In the genomic region with DNA sequence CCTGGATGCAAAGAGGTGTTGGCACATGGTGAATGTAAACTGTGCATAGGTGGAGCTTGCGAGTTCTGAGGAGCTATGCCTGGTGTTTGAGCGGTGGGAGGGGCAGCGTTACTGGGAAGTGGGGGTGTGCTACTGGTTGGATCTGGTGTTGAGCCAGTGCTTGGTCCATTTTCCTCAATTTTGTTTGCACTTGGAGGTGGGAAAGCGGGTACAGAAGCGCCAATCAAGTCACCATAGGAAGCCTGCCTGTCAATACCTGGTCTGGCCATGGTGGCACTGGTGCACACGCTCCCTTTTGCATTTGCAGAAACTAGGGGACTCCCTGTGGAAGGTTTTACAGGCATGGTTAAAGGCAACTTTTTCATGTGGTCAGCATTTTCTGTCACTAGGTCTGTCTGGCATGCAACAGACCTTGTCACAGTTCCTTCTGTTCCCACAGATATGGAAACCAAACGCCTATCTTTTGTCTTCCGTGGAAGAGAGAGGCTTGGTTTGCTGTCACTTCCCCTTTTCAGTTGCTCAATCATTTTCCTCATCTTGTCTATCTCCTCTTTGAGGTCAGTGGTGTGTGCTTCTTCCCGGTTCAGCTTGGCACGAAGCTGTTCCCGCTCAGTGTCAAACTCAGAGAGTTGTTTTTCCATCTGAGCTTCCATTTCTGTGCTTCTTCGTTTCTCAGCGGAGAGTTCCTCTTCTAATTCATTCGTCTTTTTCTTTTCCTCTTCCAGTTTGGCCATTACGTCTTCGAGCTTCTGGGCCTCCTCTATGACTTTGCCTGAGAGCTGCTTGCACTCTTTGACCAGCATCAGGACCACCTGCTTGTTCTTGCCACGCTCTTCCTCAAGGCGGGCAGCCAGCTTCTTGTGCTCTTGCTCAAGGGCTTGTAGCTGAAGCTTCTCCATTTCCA, we compare ENCODE assay signal across 10 cellular contexts.
DNase-seq lines count a peak whose midpoint lies in the region; ATAC-seq and TF ChIP-seq lines count a peak whose summit lies in the region.
"Had no signal": no experiment of that assay in that cellular context is flagged by ENCODE, and none has a peak within 500 bp of the region (broad histone marks: within the 10 kb centered on the region; RNA-seq: fewer than 3 reads in every experiment).

No MANE protein-coding gene starts in this region.

- in situ Hi-C loops in ACHN (cut with HindIII; ENCODE audit: low pct_ligation_motif_present, low pct_unique_long_range_greater_than_20kb, low sequenced_read_pairs) = no loop called here

- no peak for TF ChIP-seq CTCF in NB4 (IDR thresholded peaks at IDR 0.05; ENCODE audit: low read depth, low read length)
- TF ChIP-seq CTCF in mucosa of descending colon (IDR thresholded peaks at IDR 0.05) = no peak

- no peak for TF ChIP-seq POLR2A in NB4 (IDR thresholded peaks at IDR 0.05; ENCODE audit: extremely low read depth, insufficient read length)

- H3K4me3 ChIP-seq in NB4 (ENCODE audit: low read depth, low read length) (peak overlapping the region; percentile 27), mucosa of descending colon (no peak overlapping the region)

- DNase-seq in NB4 (ENCODE audit: low read depth) (peak; percentile 96), mucosa of descending colon (no peak), HuH-7 (ENCODE audit: low spot score) (no peak), cortex of kidney (lab: John Stamatoyannopoulos, UW) (no peak), ACHN (no peak)
- no peak for DNase-seq in stimulated activated CD4-positive, alpha-beta T cell treated with anti-CD3 and anti-CD28 coated beads, Interleukin-2, amount 100 ng/mL, for 48 hours
- DNase-seq: activated CD4-positive, CD25-positive, alpha-beta regulatory T cell had no signal

- H3K9me3 ChIP-seq in mucosa of descending colon = no peaks in the 10 kb centered on the region

- ATAC-seq in GM18511 (IDR thresholded peaks at IDR 0.05; ENCODE audit: unreplicated experiment) (peak; percentile 84), HG02623 (IDR thresholded peaks at IDR 0.05; ENCODE audit: unreplicated experiment) (peak; percentile 54), mucosa of descending colon (peak; percentile 61)

- H3K4me1 ChIP-seq in mucosa of descending colon (ENCODE audit: low read depth) = no peaks in the 10 kb centered on the region
- H3K4me1 ChIP-seq: parathyroid adenoma had no signal

- intact Hi-C loops in mucosa of descending colon (cut with DNase I, micrococcal nuclease) = no loop called here

- no peaks in the 10 kb centered on the region for H3K36me3 ChIP-seq in mucosa of descending colon (ENCODE audit: low read depth)
